In genomic region chr6:75098709-75099108, GRCh38 we compare ENCODE assay signal across 9 cellular contexts.
A peak's percentile ranks its signal among the peaks of the same experiment; 100 is the strongest.
DNase-seq lines count a peak whose midpoint lies in the region; ATAC-seq and TF ChIP-seq lines count a peak whose summit lies in the region.
"Had no signal": no experiment of that assay in that cellular context is flagged by ENCODE, and none has a peak within 500 bp of the region (broad histone marks: within the 10 kb centered on the region; RNA-seq: fewer than 3 reads in every experiment).

No MANE protein-coding gene starts in this region.

- no peaks in the 10 kb centered on the region for H3K27me3 ChIP-seq in BE2C
- H3K27me3 ChIP-seq in osteoblast (ENCODE audit: insufficient read depth, low read length) = no peaks in the 10 kb centered on the region

- H3K36me3 ChIP-seq in BE2C (no peaks in the 10 kb centered on the region), osteoblast (ENCODE audit: insufficient read depth, low read length) (peaks cover 69% of the 10 kb centered on the region)

- H3K4me1 ChIP-seq in BE2C (no peaks in the 10 kb centered on the region), osteoblast (ENCODE audit: insufficient read depth, low read length) (peaks cover 77% of the 10 kb centered on the region)

- no peak overlapping the region for H3K4me3 ChIP-seq in BE2C (ENCODE audit: low read depth, low read length)
- no peak overlapping the region for H3K4me3 ChIP-seq in fibroblast of pulmonary artery (replicated peaks; ENCODE audit: low read depth, low read length)
- H3K4me3 ChIP-seq in osteoblast (ENCODE audit: insufficient read depth, low read length) = no peak overlapping the region

- H3K79me2 ChIP-seq in osteoblast (ENCODE audit: insufficient read depth, low read length) = no peaks in the 10 kb centered on the region

- TF ChIP-seq CTCF in BE2C (IDR thresholded peaks at IDR 0.05; ENCODE audit: low read depth, low read length) = no peak
- no peak for TF ChIP-seq CTCF in fibroblast of pulmonary artery (IDR thresholded peaks at IDR 0.05; ENCODE audit: low read length, missing control alignments)
- TF ChIP-seq CTCF in osteoblast (IDR thresholded peaks at IDR 0.05; ENCODE audit: extremely low read depth, low read depth, low read length) = no peak

- peak overlapping the region; percentile 98 for H3K27ac ChIP-seq in osteoblast (ENCODE audit: low read depth, low read length)

- no peak for ATAC-seq in HG02798 (IDR thresholded peaks at IDR 0.05; ENCODE audit: poor library complexity, unreplicated experiment)
- ATAC-seq in HG02885 (IDR thresholded peaks at IDR 0.05; ENCODE audit: poor library complexity, unreplicated experiment) = no peak

- no peaks in the 10 kb centered on the region for H4K20me1 ChIP-seq in osteoblast (ENCODE audit: insufficient read depth, low read length)

- H2AFZ ChIP-seq in osteoblast (ENCODE audit: low read length) = no peak overlapping the region

- no peaks in the 10 kb centered on the region for H3K9me3 ChIP-seq in BE2C
- H3K9me3 ChIP-seq in osteoblast (ENCODE audit: low read depth, low read length) = no peaks in the 10 kb centered on the region

- DNase-seq in BE2C = peak; percentile 32
- peak; percentile 94 for DNase-seq in RPMI7951 (ENCODE audit: low read depth)
- peak; percentile 96 for DNase-seq in fibroblast of pulmonary artery (ENCODE audit: low read depth)
- peak; percentile 83 for DNase-seq in osteoblast (ENCODE audit: insufficient read length, low spot score, missing footprints)
- DNase-seq in activated CD4-positive, alpha-beta T cell treated with anti-CD3 and anti-CD28 coated beads for 4 hours = no peak
- DNase-seq in stimulated activated naive CD4-positive, alpha-beta T cell treated with Interleukin-2 at 50 U/mL for 16 hours (lab: John Stamatoyannopoulos, UW) = no peak
- DNase-seq: DMS79 had no signal

- H3K4me2 ChIP-seq in osteoblast (ENCODE audit: insufficient read depth, low read length) = peak overlapping the region; percentile 41

Comparison
In these comparisons a context has a peak if more than half of its experiments do, and no peak if none do; other contexts are left out.
1. DNase-seq: peak in BE2C (single experiment), RPMI7951 (single experiment), fibroblast of pulmonary artery (single experiment) and osteoblast (single experiment); none in activated CD4-positive, alpha-beta T cell treated with anti-CD3 and anti-CD28 coated beads for 4 hours (0 of 2) and stimulated activated naive CD4-positive, alpha-beta T cell treated with Interleukin-2 at 50 U/mL for 16 hours (single experiment).